Comparison of ENCODE assay signal across 12 cellular contexts in genomic region chr19:52200044-52200443, GRCh38. TPM values are rescaled to one million over a fixed set of nuclear protein-coding genes. Genes with fewer than 3 reads are reported as not detected.
DNase-seq lines count a peak whose midpoint lies in the region; ATAC-seq and TF ChIP-seq lines count a peak whose summit lies in the region.
"Had no signal": no experiment of that assay in that cellular context is flagged by ENCODE, and none has a peak within 500 bp of the region (broad histone marks: within the 10 kb centered on the region; RNA-seq: fewer than 3 reads in every experiment).

No MANE protein-coding gene starts in this region.

- H3K9me3 Mint-ChIP-seq in nephron progenitor cell (no peaks in the 10 kb centered on the region), T-cell (no peaks in the 10 kb centered on the region)
- H3K9me3 Mint-ChIP-seq: CD4-positive, CD25-positive, alpha-beta regulatory T cell; IgD-negative memory B cell had no signal

- H3K9me2 ChIP-seq in PC-3 (replicated peaks; ENCODE audit: low read length), result no peaks in the 10 kb centered on the region

- no peak overlapping the region for H3K4me3 ChIP-seq in PC-3 (ENCODE audit: low read length)

- ATAC-seq in PC-3 (peak; percentile 51), T-cell (replicated peaks in 1 of 4) (no peak), HG02884 (IDR thresholded peaks at IDR 0.05; ENCODE audit: unreplicated experiment) (no peak), HG03442 (IDR thresholded peaks at IDR 0.05; ENCODE audit: unreplicated experiment) (no peak)

- TF ChIP-seq CTCF in PC-3 (conservative IDR thresholded peaks at IDR 0.05; ENCODE audit: low read depth, low read length), result no peak
- no peak for TF ChIP-seq CTCF in nephron progenitor cell (IDR thresholded peaks at IDR 0.05)

- H3K4me3 Mint-ChIP-seq in nephron progenitor cell, result no peak overlapping the region
- H3K4me3 Mint-ChIP-seq in T-cell, result no peak overlapping the region
- H3K4me3 Mint-ChIP-seq: IgD-negative memory B cell had no signal

- H3K36me3 Mint-ChIP-seq in nephron progenitor cell (ENCODE audit: low read depth) (peaks cover 71% of the 10 kb centered on the region), T-cell (peaks cover 57% of the 10 kb centered on the region)

- no TSS peak for BruUV-seq in PC-3 (replicated peaks; lab: Mats Ljungman, UMichigan)

- H3K4me1 Mint-ChIP-seq in nephron progenitor cell (no peaks in the 10 kb centered on the region), T-cell (peaks cover 74 to 85% (median 82%) of the 10 kb centered on the region in 3 donors)

- peaks cover 89% of the 10 kb centered on the region for H3K36me3 ChIP-seq in PC-3 (ENCODE audit: low read depth, low read length)

- H3K27me3 Mint-ChIP-seq in nephron progenitor cell (ENCODE audit: low read depth, poor library complexity) (no peaks in the 10 kb centered on the region), T-cell (no peaks in the 10 kb centered on the region)
- H3K27me3 Mint-ChIP-seq: CD4-positive, CD25-positive, alpha-beta regulatory T cell; IgD-negative memory B cell had no signal

- H3K9ac ChIP-seq in PC-3 (ENCODE audit: low read length), result no peak overlapping the region

- H3K27me3 ChIP-seq in PC-3 (ENCODE audit: low read length), result no peaks in the 10 kb centered on the region

- DNase-seq in A172 (ENCODE audit: low spot score) (peak; percentile 33), PC-3 (peak; percentile 25), fibroblast of gingiva (ENCODE audit: low read depth) (peak; percentile 76), nephron progenitor cell (no peak), CD1c-positive myeloid dendritic cell (ENCODE audit: extremely low spot score) (no peak), T-cell (no peak)
- DNase-seq: CD4-positive, CD25-positive, alpha-beta regulatory T cell; cerebellar nuclear complex; mesendoderm had no signal

- H4K20me1 ChIP-seq in PC-3 (ENCODE audit: low read length), result peaks cover 41% of the 10 kb centered on the region

- H3K79me2 ChIP-seq in PC-3 (ENCODE audit: low read length), result peaks cover 95% of the 10 kb centered on the region

- peak overlapping the region; percentile 15 for H3K27ac Mint-ChIP-seq in nephron progenitor cell
- H3K27ac Mint-ChIP-seq in T-cell, result no peak overlapping the region

- H3K27ac ChIP-seq in PC-3 (ENCODE audit: low read length), result no peak overlapping the region

- no peaks in the 10 kb centered on the region for H3F3A ChIP-seq in PC-3 (ENCODE audit: low read length, unreplicated experiment)

- no peaks in the 10 kb centered on the region for H3K9me3 ChIP-seq in PC-3 (ENCODE audit: low read length)

- intact Hi-C loops in PC-3 (cut with micrococcal nuclease), result no loop called here

- CTCF ChIA-PET in PC-3 (lab: Charles Lee) (no interaction called here), T-cell (lab: Charles Lee) (interaction anchor here in 1 of 2 donors (0.5 kb wide), 1 partner anchor 510 kb away, joined by 8 read pairs; no protein-coding TSS in a partner anchor)

- H3K4me2 ChIP-seq in PC-3 (ENCODE audit: low read length), result no peak overlapping the region

- POLR2A ChIA-PET in PC-3 (lab: Charles Lee; ENCODE audit: unreplicated experiment), result interaction anchor here (0.6 kb wide), 1 partner anchor 11 kb away, joined by 4 read pairs; no protein-coding TSS in a partner anchor
- POLR2A ChIA-PET in T-cell (lab: Charles Lee), result interaction anchor here (0.6 kb wide), 2 partner anchors 16 to 334 kb away, joined by 6 to 8 read pairs; no protein-coding TSS in a partner anchor

- 0 out of 2 replicates have a peak, but pooled peaks cover 6% of the 10 kb centered on the region for H3K4me1 ChIP-seq in PC-3 (ENCODE audit: insufficient read depth, low read length)

- no peak overlapping the region for H2AFZ ChIP-seq in PC-3 (ENCODE audit: low read length)

RNA-seq across cellular contexts. Expression of gene PPP2R1A, which starts 10.2 kb away (rescaled TPM):
- total RNA-seq in A172 (2014; rRNA removed; shearing (Covaris generic)), result 301 and 306 TPM in 2 replicates
- total RNA-seq in PC-3 (2014; rRNA removed) (336 and 427 TPM in 2 replicates), T-cell (100 to 1,000 TPM; 177 to 203 (median 191) TPM)

RNA-seq across cellular contexts. Expression of gene ZNF836, which starts 28.6 kb away (rescaled TPM):
- total RNA-seq in A172 (2014; rRNA removed; shearing (Covaris generic)), result 7.0 and 32.6 TPM in 2 replicates
- total RNA-seq in PC-3 (2014; rRNA removed) (2.6 and 8.0 TPM in 2 replicates), T-cell (10 to 100 TPM; 27.6 to 43.9 (median 35.0) TPM)

Comparison
In these comparisons a context has a peak if more than half of its experiments do, and no peak if none do; other contexts are left out.
1. DNase-seq: peak in A172 (single experiment), PC-3 (single experiment) and fibroblast of gingiva (single experiment); none in nephron progenitor cell (single experiment), CD1c-positive myeloid dendritic cell (single experiment) and T-cell (0 of 34).